7 cellular contexts compared by ENCODE assay signal in the genomic region with DNA sequence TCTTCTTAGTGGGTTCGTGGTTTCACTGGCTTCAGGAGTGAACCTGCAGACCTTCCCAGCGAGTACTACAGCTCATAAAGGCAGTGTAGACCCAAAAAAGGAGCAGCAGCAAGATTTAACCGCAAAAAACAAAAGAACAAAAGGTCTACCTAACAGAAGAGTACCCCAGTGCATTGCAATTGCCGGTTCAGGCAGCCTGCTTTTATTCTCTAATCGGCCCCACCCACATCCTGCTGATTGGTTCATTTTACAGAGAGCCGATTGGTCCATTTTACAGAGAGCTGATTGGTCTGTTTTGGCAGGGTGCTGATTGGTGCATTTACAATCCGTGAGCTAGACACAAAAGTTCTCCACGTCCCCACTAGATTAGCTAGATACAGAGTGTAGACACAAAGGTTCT. TPM values are rescaled to one million over a fixed set of nuclear protein-coding genes. Genes with fewer than 3 reads are reported as not detected.
DNase-seq lines count a peak whose midpoint lies in the region; ATAC-seq, FAIRE-seq and TF ChIP-seq lines count a peak whose summit lies in the region.
"Had no signal": no experiment of that assay in that cellular context is flagged by ENCODE, and none has a peak within 500 bp of the region (broad histone marks: within the 10 kb centered on the region; RNA-seq: fewer than 3 reads in every experiment).

No MANE protein-coding gene starts in this region.

- intact Hi-C loops in HepG2 (cut with micrococcal nuclease; ENCODE audit: unreplicated experiment) (loop anchor here (2.0 kb wide), 1 partner anchor 174 kb away; no protein-coding TSS in a partner anchor), right lobe of liver (cut with DNase I) (loop anchor here (10.0 kb wide), 2 partner anchors 134 to 176 kb away; no protein-coding TSS in a partner anchor), left colon (cut with DNase I, micrococcal nuclease) (loop anchor here in 1 of 2 donors (10.0 kb wide), 1 partner anchor 176 kb away; no protein-coding TSS in a partner anchor)

- TF ChIP-seq POLR2A in HepG2 (IDR thresholded peaks at IDR 0.05; ENCODE audit: insufficient read depth in 1 of 2, low read depth in 2 of 2, low read length in 2 of 2) (peak; percentile 75 to 97), right lobe of liver (IDR thresholded peaks at IDR 0.05) (no peak)

- H3K9me3 ChIP-seq in HepG2 (ENCODE audit: low read length) (no peaks in the 10 kb centered on the region), right lobe of liver (no peaks in the 10 kb centered on the region)

- TF ChIP-seq RAD21 in HepG2 (CRISPR knock-in tag; IDR thresholded peaks at IDR 0.05) = no peak

- DNase-seq in HepG2 (ENCODE audit: low spot score) (peak; percentile 72), right lobe of liver (no peak), kidney glomerular epithelial cell (lab: John Stamatoyannopoulos, UW) (no peak), left colon (no peak)
- DNase-seq: NCI-H226 had no signal

- peaks cover 3% of the 10 kb centered on the region for H3K36me3 Mint-ChIP-seq in activated naive CD4-positive, alpha-beta T cell treated with anti-CD3 and anti-CD28 coated beads, Interleukin-2, amount 50 U/mL, for 24 hours

- H2AFZ ChIP-seq in HepG2 (ENCODE audit: low read length) = no peak overlapping the region

- in situ Hi-C loops in HepG2 (cut with HindIII; ENCODE audit: extremely low pct_ligation_motif_present, low pct_unique_long_range_greater_than_20kb) = no loop called here

- 45% methylated on average over 8 of the region's 8 CpGs for WGBS in HepG2 (ENCODE audit: low lambda C conversion rate)
- WGBS in right lobe of liver (ENCODE audit: insufficient coverage, low coverage, low lambda C conversion rate, missing lambda C conversion rate) = 65% methylated on average over 8 of the region's 8 CpGs

- H3K27ac ChIP-seq in HepG2 (ENCODE audit: extremely low read length, insufficient read depth, low read length) = no peak overlapping the region
- no peak overlapping the region for H3K27ac ChIP-seq in right lobe of liver

- H3K4me1 Mint-ChIP-seq in activated naive CD4-positive, alpha-beta T cell treated with anti-CD3 and anti-CD28 coated beads, Interleukin-2, amount 50 U/mL, for 24 hours = peaks cover 52% of the 10 kb centered on the region

- no peaks in the 10 kb centered on the region for H3K27me3 Mint-ChIP-seq in activated naive CD4-positive, alpha-beta T cell treated with anti-CD3 and anti-CD28 coated beads, Interleukin-2, amount 50 U/mL, for 24 hours

- peak; percentile 58 for FAIRE-seq in HepG2 (lab: Jason Lieb, UNC)

- POLR2A ChIA-PET in HepG2 (lab: Yijun Ruan, JAX) = interaction anchor here (0.6 to 5.9 kb wide), 24 partner anchors 9 to 259 kb away, joined by 3 to 107 read pairs (median 4); a partner anchor contains a TSS

- ATAC-seq in HepG2 (no peak), right lobe of liver (no peak), left colon (no peak), GM21619 (IDR thresholded peaks at IDR 0.05; ENCODE audit: unreplicated experiment) (no peak)

- no peak overlapping the region for H3K9ac ChIP-seq in HepG2 (ENCODE audit: insufficient read depth, low read depth, low read length)

- H3K9me3 Mint-ChIP-seq in activated naive CD4-positive, alpha-beta T cell treated with anti-CD3 and anti-CD28 coated beads, Interleukin-2, amount 50 U/mL, for 24 hours = no peaks in the 10 kb centered on the region

- H3K4me3 ChIP-seq in HepG2 (replicated peaks in 1 of 3; ENCODE audit: insufficient read depth in 1 of 3, low read depth in 2 of 3, low read length in 3 of 3) = no peak overlapping the region
- H3K4me3 ChIP-seq in right lobe of liver = no peak overlapping the region

- H3K27me3 ChIP-seq in HepG2 (ENCODE audit: control insufficient read depth in 1 of 2, insufficient read depth in 2 of 2, low read length in 2 of 2) = no peaks in the 10 kb centered on the region; a peak in 1 of 5 replicates
- no peaks in the 10 kb centered on the region for H3K27me3 ChIP-seq in right lobe of liver

- H3K4me1 ChIP-seq in HepG2 (ENCODE audit: insufficient read depth, low read length) (peaks cover 39% of the 10 kb centered on the region), right lobe of liver (peaks cover 0 to 28% (median 15%) of the 10 kb centered on the region in 4 donors)

- CTCF ChIA-PET in HepG2 (lab: Yijun Ruan, JAX; ENCODE audit: low intra/inter-chr PET ratio, low total read pairs) = no interaction called here

- H3K36me3 ChIP-seq in HepG2 (replicated peaks in 1 of 2; ENCODE audit: control insufficient read depth in 1 of 2, insufficient read depth in 2 of 2, low read length in 2 of 2) = no peaks in the 10 kb centered on the region
- H3K36me3 ChIP-seq in right lobe of liver = no peaks in the 10 kb centered on the region

- peak overlapping the region; percentile 23 for H3K27ac Mint-ChIP-seq in activated naive CD4-positive, alpha-beta T cell treated with anti-CD3 and anti-CD28 coated beads, Interleukin-2, amount 50 U/mL, for 24 hours

- H3K4me2 ChIP-seq in HepG2 (ENCODE audit: low read depth, low read length) = no peak overlapping the region

- TF ChIP-seq EP300 in HepG2 (IDR thresholded peaks at IDR 0.05; ENCODE audit: low read depth in 2 of 2, low read length in 2 of 2) (no peak), HepG2 (CRISPR knock-in tag; IDR thresholded peaks at IDR 0.05; ENCODE audit: borderline replicate concordance) (no peak)

- no TSS peak for BruUV-seq in HepG2 (replicated peaks; lab: Mats Ljungman, UMichigan)

- TF ChIP-seq CTCF in HepG2 (CRISPR knock-in tag; IDR thresholded peaks at IDR 0.05) (no peak), right lobe of liver (IDR thresholded peaks at IDR 0.05) (no peak)

- no peak overlapping the region for H3K4me3 Mint-ChIP-seq in activated naive CD4-positive, alpha-beta T cell treated with anti-CD3 and anti-CD28 coated beads, Interleukin-2, amount 50 U/mL, for 24 hours

- H4K20me1 ChIP-seq in HepG2 (ENCODE audit: insufficient read depth, low read length) = no peaks in the 10 kb centered on the region; the same call in 1 of the 2 replicates

- peaks cover 30% of the 10 kb centered on the region for H3K79me2 ChIP-seq in HepG2 (ENCODE audit: insufficient read depth, low read length)

RNA-seq across cellular contexts. Expression of a gene that starts 2.0 kb away (rescaled TPM):
- total RNA-seq in HepG2 (2016; rRNA removed; fragmentation: Illumina TruSeq; extraction: Trizol) (15.5 and 21.5 TPM in 2 replicates), right lobe of liver (10 to 100 TPM; 18.2 to 38.6 (median 23.9) TPM), left colon (10 to 100 TPM; 27.2 to 45.1 TPM)
- total RNA-seq in HepG2 (2016; cell fraction: cytosol; rRNA removed; fragmentation: Illumina TruSeq; extraction: Trizol; ENCODE audit: low read depth) = 26.6 and 31.6 TPM in 2 replicates
- total RNA-seq in HepG2 (2016; cell fraction: insoluble cytoplasmic fraction; rRNA removed; fragmentation: Illumina TruSeq; extraction: Trizol) = 11.0 and 21.7 TPM in 2 replicates
- total RNA-seq in HepG2 (2016; cell fraction: membrane; rRNA removed; fragmentation: Illumina TruSeq; extraction: Trizol) = 39.2 and 42.1 TPM in 2 replicates
- total RNA-seq in HepG2 (2016; cell fraction: nucleus; rRNA removed; fragmentation: Illumina TruSeq; extraction: Trizol) = 14.4 and 14.9 TPM in 2 replicates
- polyA plus RNA-seq in HepG2 (2011; rRNA removed) = 49.2 and 58.4 TPM in 2 replicates
- 39.2 and 47.6 TPM in 2 replicates for polyA plus RNA-seq in HepG2 (2011; cell fraction: cytosol; rRNA removed)
- polyA plus RNA-seq in HepG2 (2011; cell fraction: nucleus; rRNA removed) = 125 and 127 TPM in 2 replicates
- 56.5 and 69.1 TPM in 2 replicates for polyA plus RNA-seq in HepG2 (2012)
- 73.1 and 77.8 TPM in 2 replicates for polyA plus RNA-seq in HepG2 (2016; cell fraction: cytosol; fragmentation: Illumina TruSeq; extraction: Trizol; ENCODE audit: low read depth)
- 31.2 and 37.0 TPM in 2 replicates for polyA plus RNA-seq in HepG2 (2016; cell fraction: insoluble cytoplasmic fraction; fragmentation: Illumina TruSeq; extraction: Trizol; ENCODE audit: low read depth)
- polyA plus RNA-seq in HepG2 (2016; cell fraction: membrane; fragmentation: Illumina TruSeq; extraction: Trizol; ENCODE audit: low read depth) = 82.8 and 84.1 TPM in 2 replicates
- 77.0 and 85.1 TPM in 2 replicates for polyA plus RNA-seq in HepG2 (2016; cell fraction: nucleus; fragmentation: Illumina TruSeq; extraction: Trizol; ENCODE audit: insufficient read depth, low read depth)
- polyA minus RNA-seq in HepG2 (2011; rRNA and poly(A)+ RNA removed; ENCODE audit: low replicate concordance) = 30.3 and 32.9 TPM in 2 replicates
- polyA minus RNA-seq in HepG2 (2011; cell fraction: cytosol; rRNA and poly(A)+ RNA removed) = 17.3 and 18.1 TPM in 2 replicates
- 19.2 and 23.5 TPM in 2 replicates for polyA minus RNA-seq in HepG2 (2011; cell fraction: nucleus; rRNA and poly(A)+ RNA removed)

RNA-seq across cellular contexts. Expression of a gene that starts 4.5 kb away (rescaled TPM):
- total RNA-seq in HepG2 (2016; rRNA removed; fragmentation: Illumina TruSeq; extraction: Trizol) (27.8 and 33.2 TPM in 2 replicates), right lobe of liver (10 to 100 TPM; 11.5 to 22.2 (median 16.1) TPM), left colon (10 to 100 TPM; 25.8 to 35.5 TPM)
- total RNA-seq in HepG2 (2016; cell fraction: cytosol; rRNA removed; fragmentation: Illumina TruSeq; extraction: Trizol; ENCODE audit: low read depth) = 8.6 and 9.3 TPM in 2 replicates
- 29.7 and 32.3 TPM in 2 replicates for total RNA-seq in HepG2 (2016; cell fraction: insoluble cytoplasmic fraction; rRNA removed; fragmentation: Illumina TruSeq; extraction: Trizol)
- 8.2 and 11.4 TPM in 2 replicates for total RNA-seq in HepG2 (2016; cell fraction: membrane; rRNA removed; fragmentation: Illumina TruSeq; extraction: Trizol)
- total RNA-seq in HepG2 (2016; cell fraction: nucleus; rRNA removed; fragmentation: Illumina TruSeq; extraction: Trizol) = 38.3 and 51.4 TPM in 2 replicates
- 14.9 and 22.5 TPM in 2 replicates for polyA plus RNA-seq in HepG2 (2011; rRNA removed)
- 4.3 and 5.4 TPM in 2 replicates for polyA plus RNA-seq in HepG2 (2011; cell fraction: cytosol; rRNA removed)
- polyA plus RNA-seq in HepG2 (2011; cell fraction: nucleus; rRNA removed) = 83.8 and 108 TPM in 2 replicates
- 32.3 and 36.6 TPM in 2 replicates for polyA plus RNA-seq in HepG2 (2012)
- polyA plus RNA-seq in HepG2 (2016; cell fraction: cytosol; fragmentation: Illumina TruSeq; extraction: Trizol; ENCODE audit: low read depth) = 1.4 and 1.8 TPM in 2 replicates
- polyA plus RNA-seq in HepG2 (2016; cell fraction: insoluble cytoplasmic fraction; fragmentation: Illumina TruSeq; extraction: Trizol; ENCODE audit: low read depth) = 18.5 and 30.6 TPM in 2 replicates
- polyA plus RNA-seq in HepG2 (2016; cell fraction: membrane; fragmentation: Illumina TruSeq; extraction: Trizol; ENCODE audit: low read depth) = 3.5 and 4.7 TPM in 2 replicates
- polyA plus RNA-seq in HepG2 (2016; cell fraction: nucleus; fragmentation: Illumina TruSeq; extraction: Trizol; ENCODE audit: insufficient read depth, low read depth) = 96.8 and 111 TPM in 2 replicates
- 69.8 and 87.2 TPM in 2 replicates for polyA minus RNA-seq in HepG2 (2011; rRNA and poly(A)+ RNA removed; ENCODE audit: low replicate concordance)
- 14.3 and 16.8 TPM in 2 replicates for polyA minus RNA-seq in HepG2 (2011; cell fraction: cytosol; rRNA and poly(A)+ RNA removed)
- polyA minus RNA-seq in HepG2 (2011; cell fraction: nucleus; rRNA and poly(A)+ RNA removed) = 39.3 and 65.8 TPM in 2 replicates

RNA-seq across cellular contexts. Expression of a gene that starts 22.8 kb away (rescaled TPM):
- total RNA-seq in HepG2 (2016; rRNA removed; fragmentation: Illumina TruSeq; extraction: Trizol) = 20.2 and 25.1 TPM in 2 replicates
- total RNA-seq in HepG2 (2016; cell fraction: cytosol; rRNA removed; fragmentation: Illumina TruSeq; extraction: Trizol; ENCODE audit: low read depth) = 3.6 and 4.5 TPM in 2 replicates
- 20.3 and 31.3 TPM in 2 replicates for total RNA-seq in HepG2 (2016; cell fraction: insoluble cytoplasmic fraction; rRNA removed; fragmentation: Illumina TruSeq; extraction: Trizol)
- total RNA-seq in HepG2 (2016; cell fraction: membrane; rRNA removed; fragmentation: Illumina TruSeq; extraction: Trizol) = 6.8 and 9.9 TPM in 2 replicates
- 7.9 and 8.0 TPM in 2 replicates for total RNA-seq in HepG2 (2016; cell fraction: nucleus; rRNA removed; fragmentation: Illumina TruSeq; extraction: Trizol)
- 36.2 and 39.0 TPM in 2 replicates for polyA plus RNA-seq in HepG2 (2011; rRNA removed)
- 34.0 and 41.9 TPM in 2 replicates for polyA plus RNA-seq in HepG2 (2011; cell fraction: cytosol; rRNA removed)
- polyA plus RNA-seq in HepG2 (2011; cell fraction: nucleus; rRNA removed) = 23.2 and 26.5 TPM in 2 replicates
- polyA plus RNA-seq in HepG2 (2012) = 23.6 and 23.7 TPM in 2 replicates
- polyA plus RNA-seq in HepG2 (2016; cell fraction: cytosol; fragmentation: Illumina TruSeq; extraction: Trizol; ENCODE audit: low read depth) = 4.5 and 4.8 TPM in 2 replicates
- polyA plus RNA-seq in HepG2 (2016; cell fraction: insoluble cytoplasmic fraction; fragmentation: Illumina TruSeq; extraction: Trizol; ENCODE audit: low read depth) = 34.8 and 37.3 TPM in 2 replicates
- polyA plus RNA-seq in HepG2 (2016; cell fraction: membrane; fragmentation: Illumina TruSeq; extraction: Trizol; ENCODE audit: low read depth) = 7.4 and 8.2 TPM in 2 replicates
- polyA plus RNA-seq in HepG2 (2016; cell fraction: nucleus; fragmentation: Illumina TruSeq; extraction: Trizol; ENCODE audit: insufficient read depth, low read depth) = 23.5 and 24.2 TPM in 2 replicates
- 12.0 and 42.0 TPM in 2 replicates for polyA minus RNA-seq in HepG2 (2011; rRNA and poly(A)+ RNA removed; ENCODE audit: low replicate concordance)
- 9.0 and 13.7 TPM in 2 replicates for polyA minus RNA-seq in HepG2 (2011; cell fraction: cytosol; rRNA and poly(A)+ RNA removed)
- polyA minus RNA-seq in HepG2 (2011; cell fraction: nucleus; rRNA and poly(A)+ RNA removed) = 8.0 and 9.3 TPM in 2 replicates
- total RNA-seq in right lobe of liver = 10 to 100 TPM in 5 of 6 experiments, 1 to 10 TPM in 1; 10.0 to 21.1 (median 16.2) TPM
- 10 to 100 TPM; 21.8 to 26.7 TPM for total RNA-seq in left colon

RNA-seq across cellular contexts. Expression of a gene that starts 31.2 kb away (rescaled TPM):
- 0.15 and 0.24 TPM in 2 replicates for total RNA-seq in HepG2 (2016; rRNA removed; fragmentation: Illumina TruSeq; extraction: Trizol)
- not detected in 2 replicates for total RNA-seq in HepG2 (2016; cell fraction: cytosol; rRNA removed; fragmentation: Illumina TruSeq; extraction: Trizol; ENCODE audit: low read depth)
- total RNA-seq in HepG2 (2016; cell fraction: insoluble cytoplasmic fraction; rRNA removed; fragmentation: Illumina TruSeq; extraction: Trizol) = 0.16 and 0.39 TPM in 2 replicates
- 0.10 and 0.12 TPM in 2 replicates for total RNA-seq in HepG2 (2016; cell fraction: membrane; rRNA removed; fragmentation: Illumina TruSeq; extraction: Trizol)
- total RNA-seq in HepG2 (2016; cell fraction: nucleus; rRNA removed; fragmentation: Illumina TruSeq; extraction: Trizol) = 0.38 and 0.43 TPM in 2 replicates
- polyA plus RNA-seq in HepG2 (2011; rRNA removed) = 2.7 and 3.6 TPM in 2 replicates
- 1.5 and 1.7 TPM in 2 replicates for polyA plus RNA-seq in HepG2 (2011; cell fraction: cytosol; rRNA removed)
- polyA plus RNA-seq in HepG2 (2011; cell fraction: nucleus; rRNA removed) = 14.3 and 15.2 TPM in 2 replicates
- polyA plus RNA-seq in HepG2 (2012) = 2.0 and 2.7 TPM in 2 replicates
- 0.16 and 0.17 TPM in 2 replicates for polyA plus RNA-seq in HepG2 (2016; cell fraction: cytosol; fragmentation: Illumina TruSeq; extraction: Trizol; ENCODE audit: low read depth)
- polyA plus RNA-seq in HepG2 (2016; cell fraction: insoluble cytoplasmic fraction; fragmentation: Illumina TruSeq; extraction: Trizol; ENCODE audit: low read depth) = 0.28 and 0.33 TPM in 2 replicates
- polyA plus RNA-seq in HepG2 (2016; cell fraction: membrane; fragmentation: Illumina TruSeq; extraction: Trizol; ENCODE audit: low read depth) = 0.27 and 0.44 TPM in 2 replicates
- polyA plus RNA-seq in HepG2 (2016; cell fraction: nucleus; fragmentation: Illumina TruSeq; extraction: Trizol; ENCODE audit: insufficient read depth, low read depth) = 0.75 and 1.6 TPM in 2 replicates
- polyA minus RNA-seq in HepG2 (2011; rRNA and poly(A)+ RNA removed; ENCODE audit: low replicate concordance) = 0.07 and 2.5 TPM in 2 replicates
- 0.53 and 0.79 TPM in 2 replicates for polyA minus RNA-seq in HepG2 (2011; cell fraction: cytosol; rRNA and poly(A)+ RNA removed)
- 1.5 and 2.7 TPM in 2 replicates for polyA minus RNA-seq in HepG2 (2011; cell fraction: nucleus; rRNA and poly(A)+ RNA removed)
- total RNA-seq in right lobe of liver = 1 to 10 TPM in 5 of 6 experiments, under 1 TPM in 1; 0.70 to 6.5 (median 1.9) TPM
- 1 to 10 TPM; 1.1 to 1.9 TPM for total RNA-seq in left colon

RNA-seq across cellular contexts. Expression of a gene that starts 31.3 kb away (rescaled TPM):
- total RNA-seq in HepG2 (2016; rRNA removed; fragmentation: Illumina TruSeq; extraction: Trizol) (5.4 and 9.4 TPM in 2 replicates), right lobe of liver (10 to 100 TPM; 13.3 to 69.6 (median 31.3) TPM), left colon (10 to 100 TPM; 36.2 to 52.3 TPM)
- total RNA-seq in HepG2 (2016; cell fraction: cytosol; rRNA removed; fragmentation: Illumina TruSeq; extraction: Trizol; ENCODE audit: low read depth) = 5.4 and 8.2 TPM in 2 replicates
- 5.6 and 11.1 TPM in 2 replicates for total RNA-seq in HepG2 (2016; cell fraction: insoluble cytoplasmic fraction; rRNA removed; fragmentation: Illumina TruSeq; extraction: Trizol)
- 12.1 and 12.5 TPM in 2 replicates for total RNA-seq in HepG2 (2016; cell fraction: membrane; rRNA removed; fragmentation: Illumina TruSeq; extraction: Trizol)
- total RNA-seq in HepG2 (2016; cell fraction: nucleus; rRNA removed; fragmentation: Illumina TruSeq; extraction: Trizol) = 7.9 and 8.2 TPM in 2 replicates
- polyA plus RNA-seq in HepG2 (2011; rRNA removed) = 101 and 142 TPM in 2 replicates
- polyA plus RNA-seq in HepG2 (2011; cell fraction: cytosol; rRNA removed) = 89.5 and 125 TPM in 2 replicates
- 24.7 and 41.2 TPM in 2 replicates for polyA plus RNA-seq in HepG2 (2011; cell fraction: nucleus; rRNA removed)
- 81.6 and 102 TPM in 2 replicates for polyA plus RNA-seq in HepG2 (2012)
- polyA plus RNA-seq in HepG2 (2016; cell fraction: cytosol; fragmentation: Illumina TruSeq; extraction: Trizol; ENCODE audit: low read depth) = 18.9 and 20.3 TPM in 2 replicates
- polyA plus RNA-seq in HepG2 (2016; cell fraction: insoluble cytoplasmic fraction; fragmentation: Illumina TruSeq; extraction: Trizol; ENCODE audit: low read depth) = 20.4 and 22.7 TPM in 2 replicates
- polyA plus RNA-seq in HepG2 (2016; cell fraction: membrane; fragmentation: Illumina TruSeq; extraction: Trizol; ENCODE audit: low read depth) = 28.0 and 31.1 TPM in 2 replicates
- polyA plus RNA-seq in HepG2 (2016; cell fraction: nucleus; fragmentation: Illumina TruSeq; extraction: Trizol; ENCODE audit: insufficient read depth, low read depth) = 27.8 and 36.4 TPM in 2 replicates
- 7.1 and 65.0 TPM in 2 replicates for polyA minus RNA-seq in HepG2 (2011; rRNA and poly(A)+ RNA removed; ENCODE audit: low replicate concordance)
- 41.8 and 54.5 TPM in 2 replicates for polyA minus RNA-seq in HepG2 (2011; cell fraction: cytosol; rRNA and poly(A)+ RNA removed)
- 9.3 and 13.4 TPM in 2 replicates for polyA minus RNA-seq in HepG2 (2011; cell fraction: nucleus; rRNA and poly(A)+ RNA removed)
